ENCODE assay signal across 10 cellular contexts in the genomic region with DNA sequence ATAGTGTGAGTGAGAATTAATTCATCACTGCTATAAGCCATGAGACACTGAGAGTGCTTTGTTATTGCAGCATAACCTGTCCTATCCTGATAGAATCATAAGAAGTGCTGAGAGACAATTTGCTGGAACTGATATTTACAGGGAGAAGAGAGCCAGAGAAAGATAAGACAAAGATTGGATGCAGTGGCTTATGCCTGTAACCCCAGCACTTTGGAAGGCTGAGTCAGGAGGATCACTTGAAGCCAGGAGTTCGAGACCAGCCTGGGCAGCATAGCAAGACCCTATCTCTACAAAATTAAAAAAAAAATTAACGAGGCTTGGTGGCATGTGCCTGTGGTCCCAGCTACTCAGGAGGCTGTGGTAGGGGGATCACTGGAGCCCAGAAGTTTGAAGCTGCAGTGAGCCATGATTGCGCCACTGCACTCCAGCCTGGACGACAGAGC. TPM values are rescaled to one million over a fixed set of nuclear protein-coding genes. Genes with fewer than 3 reads are reported as not detected.
DNase-seq lines count a peak whose midpoint lies in the region; ATAC-seq, FAIRE-seq and TF ChIP-seq lines count a peak whose summit lies in the region.
"Had no signal": no experiment of that assay in that cellular context is flagged by ENCODE, and none has a peak within 500 bp of the region (broad histone marks: within the 10 kb centered on the region; RNA-seq: fewer than 3 reads in every experiment).

No MANE protein-coding gene starts in this region.

- H3K4me3 ChIP-seq in DOHH2 (ENCODE audit: low read length) (peak overlapping the region; percentile 43), OCI-LY7 (ENCODE audit: low read depth, low read length, poor library complexity, severe bottlenecking) (peak overlapping the region; percentile 15), duodenal mucosa (ENCODE audit: low read depth in 1 of 2, low read length in 2 of 2) (peak overlapping the region; percentile 21 to 51), small intestine (ENCODE audit: low read depth in 1 of 2, low read length in 2 of 2) (no peak overlapping the region)

- H4K20me1 ChIP-seq in DOHH2 (ENCODE audit: control insufficient read depth, insufficient read depth, low read depth, low read length) (no peaks in the 10 kb centered on the region), OCI-LY7 (ENCODE audit: insufficient read depth, low read length) (no peaks in the 10 kb centered on the region)

- H3K27ac ChIP-seq in DOHH2 (ENCODE audit: low read depth, low read length) (no peak overlapping the region), OCI-LY7 (ENCODE audit: low read depth, low read length, poor library complexity, severe bottlenecking) (peak overlapping the region; percentile 57), duodenal mucosa (ENCODE audit: low read depth, low read length) (peak overlapping the region; percentile 77), small intestine (ENCODE audit: low read depth in 1 of 2, low read length in 1 of 2) (peak overlapping the region; percentile 34 to 79)

- intact Hi-C loops in OCI-LY7 (cut with micrococcal nuclease; ENCODE audit: unreplicated experiment) = no loop called here

- H3F3A ChIP-seq in DOHH2 (ENCODE audit: control insufficient read depth, insufficient read depth) = no peaks in the 10 kb centered on the region; the same call in 1 of the 2 replicates

- H3K9ac ChIP-seq in duodenal mucosa (ENCODE audit: low read depth in 1 of 2, low read length in 2 of 2) = no peak overlapping the region

- H2AFZ ChIP-seq in OCI-LY7 (ENCODE audit: low read length) = peak overlapping the region; percentile 71

- peak overlapping the region; percentile 55 for H3K4me2 ChIP-seq in DOHH2 (ENCODE audit: low read length)
- peak overlapping the region; percentile 54 for H3K4me2 ChIP-seq in OCI-LY7 (ENCODE audit: low read length)

- H3K9me2 ChIP-seq in DOHH2 (replicated peaks; ENCODE audit: control insufficient read depth, low read length) (no peaks in the 10 kb centered on the region), OCI-LY7 (ENCODE audit: insufficient read depth, low read length) (no peaks in the 10 kb centered on the region)

- TF ChIP-seq CTCF in DOHH2 (IDR thresholded peaks at IDR 0.05; ENCODE audit: low read depth, low read length, poor library complexity, severe bottlenecking) (no peak), OCI-LY7 (conservative IDR thresholded peaks at IDR 0.05; ENCODE audit: low read length) (no peak)

- ATAC-seq in GM19463 (IDR thresholded peaks at IDR 0.05; ENCODE audit: unreplicated experiment) = no peak
- ATAC-seq in HG03442 (IDR thresholded peaks at IDR 0.05; ENCODE audit: unreplicated experiment) = no peak

- H3K36me3 ChIP-seq in DOHH2 (ENCODE audit: control insufficient read depth, low read length) (no peaks in the 10 kb centered on the region), OCI-LY7 (ENCODE audit: insufficient read depth, low read length) (no peaks in the 10 kb centered on the region), duodenal mucosa (ENCODE audit: control insufficient read depth in 1 of 2, insufficient read depth in 2 of 2, low read length in 2 of 2) (no peaks in the 10 kb centered on the region), small intestine (ENCODE audit: control insufficient read depth in 2 of 2, insufficient read depth in 2 of 2, low read length in 2 of 2) (no peaks in the 10 kb centered on the region)

- no TSS peak for BruUV-seq in OCI-LY7 (replicated peaks; lab: Mats Ljungman, UMichigan)

- H3K27me3 ChIP-seq in DOHH2 (ENCODE audit: control insufficient read depth, low read length) (peaks cover 20% of the 10 kb centered on the region), duodenal mucosa (ENCODE audit: control insufficient read depth in 1 of 2, insufficient read depth in 2 of 2, low read length in 2 of 2) (no peaks in the 10 kb centered on the region), small intestine (ENCODE audit: control insufficient read depth in 2 of 2, insufficient read depth in 2 of 2, low read length in 2 of 2) (no peaks in the 10 kb centered on the region)

- no peak for FAIRE-seq in small intestine (lab: Jason Lieb, UNC)

- no peaks in the 10 kb centered on the region for H3K79me2 ChIP-seq in DOHH2 (ENCODE audit: control insufficient read depth, low read length)
- H3K79me2 ChIP-seq in OCI-LY7 (ENCODE audit: insufficient read depth, low read depth, low read length) = no peaks in the 10 kb centered on the region

- POLR2A ChIA-PET in OCI-LY7 (lab: Charles Lee) = interaction anchor here (0.6 kb wide), 1 partner anchor 691 kb away, joined by 4 read pairs; no protein-coding TSS in a partner anchor

- H3K4me1 ChIP-seq in DOHH2 (ENCODE audit: control insufficient read depth, low read length) (peaks cover 28% of the 10 kb centered on the region), OCI-LY7 (ENCODE audit: insufficient read depth, low read length, poor library complexity, severe bottlenecking) (peaks cover 29% of the 10 kb centered on the region), duodenal mucosa (ENCODE audit: control insufficient read depth in 1 of 2, insufficient read depth in 2 of 2, low read length in 2 of 2) (peaks cover 3 to 12% of the 10 kb centered on the region in 2 donors), small intestine (ENCODE audit: control insufficient read depth in 2 of 2, insufficient read depth in 1 of 2, low read depth in 1 of 2, low read length in 1 of 2) (peaks cover 0 to 3% of the 10 kb centered on the region in 2 donors)

- peaks cover 4% of the 10 kb centered on the region for H3K9me3 ChIP-seq in DOHH2 (ENCODE audit: control insufficient read depth, insufficient read depth, low read length)
- peaks cover 6% of the 10 kb centered on the region; the same call in 1 of the 2 replicates for H3K9me3 ChIP-seq in OCI-LY7 (ENCODE audit: low read length)
- no peaks in the 10 kb centered on the region for H3K9me3 ChIP-seq in duodenal mucosa (ENCODE audit: control insufficient read depth in 1 of 2, low read length in 2 of 2)
- H3K9me3 ChIP-seq in small intestine (ENCODE audit: control insufficient read depth, low read depth) = no peaks in the 10 kb centered on the region

- CTCF ChIA-PET in OCI-LY7 (lab: Charles Lee; ENCODE audit: unreplicated experiment) = no interaction called here

- DNase-seq in OCI-LY7 (ENCODE audit: low spot score) = no peak
- no peak for DNase-seq in small intestine
- DNase-seq in superior temporal gyrus (ENCODE audit: extremely low spot score) = no peak
- DNase-seq in T1000 (lab: John Stamatoyannopoulos, UW) = no peak
- DNase-seq: glutamatergic neuron; stimulated activated CD4-positive, alpha-beta T cell treated with anti-CD3 and anti-CD28 coated beads, Interleukin-4, amount 100 ng/mL, for 24 hours had no signal

- 86 to 93% (median 93%) methylated on average over 4 of the region's 4 CpGs for WGBS in small intestine, 3 donors

RNA-seq across cellular contexts. Expression of gene P2RX7, which starts 3.0 kb away (rescaled TPM):
- total RNA-seq in OCI-LY7 (2014; rRNA removed; shearing (Covaris generic)) = 0.13 and 0.33 TPM in 2 replicates
- 0.26 and 0.48 TPM in 2 replicates for total RNA-seq in OCI-LY7 (2022)
- under 1 TPM in 2 of 3 donors, not detected in 1; 0.27 to 0.66 TPM for polyA plus RNA-seq in small intestine

Comparison
In these comparisons a context has a peak if more than half of its experiments do, and no peak if none do; other contexts are left out.
1. H3K4me3 ChIP-seq: peak in DOHH2 (single experiment), OCI-LY7 (single experiment) and duodenal mucosa (2 of 2); none in small intestine (0 of 2).